Comparison of ENCODE assay signal across 36 cellular contexts in the genomic region with DNA sequence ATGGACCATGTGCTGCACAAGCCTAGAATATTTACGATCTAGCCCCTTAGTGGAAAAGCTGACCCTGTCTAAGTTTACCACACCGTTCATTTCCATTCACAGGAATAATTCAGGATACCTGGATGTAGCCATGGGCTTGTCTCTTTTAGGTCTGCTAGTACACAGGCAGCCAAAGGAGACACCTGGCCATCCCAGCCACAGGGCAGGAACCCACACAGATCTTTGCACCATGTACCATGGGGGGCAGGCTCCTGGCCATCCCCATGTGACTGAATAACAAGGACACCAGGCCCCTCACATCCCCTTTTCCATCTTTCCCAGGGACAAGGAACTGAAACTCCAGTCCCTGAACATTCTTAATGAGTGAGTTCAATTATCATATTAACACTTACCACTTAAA.
"Had no signal": no experiment of that assay in that cellular context is flagged by ENCODE, and none has a peak within 500 bp of the region (broad histone marks: within the 10 kb centered on the region; RNA-seq: fewer than 3 reads in every experiment).

No MANE protein-coding gene starts in this region.

- H3K27me3 ChIP-seq: ascending aorta, cardiac muscle cell had no signal

- H3K4me3 ChIP-seq: ascending aorta, cardiac muscle cell had no signal

- H3K36me3 Mint-ChIP-seq: activated CD4-positive, alpha-beta memory T cell treated with anti-CD3 and anti-CD28 coated beads for 36 hours; activated naive CD4-positive, alpha-beta T cell treated with anti-CD3 and anti-CD28 coated beads, Interleukin-2, amount 10 ng/mL, durations not matched to agents 7 days and 5 days; activated naive CD4-positive, alpha-beta T cell treated with anti-CD3 and anti-CD28 coated beads, Interleukin-2, amount 50 U/mL, for 24 hours; activated naive CD8-positive, alpha-beta T cell; activated naive CD8-positive, alpha-beta T cell treated with anti-CD3 and anti-CD28 coated beads, Interleukin-2, amount 10 ng/mL, durations not matched to agents 7 days and 5 days; brain had no signal

- H3K27ac Mint-ChIP-seq: activated B cell treated with CpG ODN at 0.5 μM for 24 hours; activated CD4-positive, alpha-beta memory T cell treated with anti-CD3 and anti-CD28 coated beads for 36 hours; activated CD4-positive, alpha-beta T cell treated with anti-CD3 and anti-CD28 coated beads, Interleukin-2, amount 10 ng/mL, durations not matched to agents 24 days and 14 days; activated CD8-positive, alpha-beta T cell treated with anti-CD3 and anti-CD28 coated beads for 36 hours; activated naive CD4-positive, alpha-beta T cell treated with anti-CD3 and anti-CD28 coated beads, Interleukin-2, amount 10 ng/mL, durations not matched to agents 7 days and 5 days; activated naive CD4-positive, alpha-beta T cell treated with anti-CD3 and anti-CD28 coated beads, Interleukin-2, amount 50 U/mL, for 24 hours; activated naive CD8-positive, alpha-beta T cell; activated naive CD8-positive, alpha-beta T cell treated with anti-CD3 and anti-CD28 coated beads, Interleukin-2, amount 10 ng/mL, durations not matched to agents 7 days and 5 days; activated naive CD8-positive, alpha-beta T cell treated with anti-CD3 and anti-CD28 coated beads, Interleukin-2, amount 50 U/mL, for 24 hours; activated T-helper 2 cell treated with anti-CD3 and anti-CD28 coated beads, Interferon-gamma antibody, Interleukin-2, Interleukin-4, amounts not matched to agents 10 μg/mL and 5 μg/mL and 100 μg/mL, durations not matched to agents 14 hours and 24 hours and 36 hours; T-helper 1 cell treated with Interleukin-12 subunit alpha and Interleukin-12 subunit beta and Interleukin-4 antibody, amounts not matched to agents 30 μg/mL and 1 μg/mL, for 36 hours; T-helper 2 cell treated with Interferon-gamma antibody and Interleukin-4, amounts not matched to agents 5 μg/mL and 100 μg/mL, for 36 hours had no signal

- H3K9me3 Mint-ChIP-seq: activated CD8-positive, alpha-beta T cell treated with anti-CD3 and anti-CD28 coated beads for 36 hours; activated naive CD4-positive, alpha-beta T cell treated with anti-CD3 and anti-CD28 coated beads, Interleukin-2, amount 10 ng/mL, durations not matched to agents 7 days and 5 days; activated naive CD8-positive, alpha-beta T cell treated with anti-CD3 and anti-CD28 coated beads, Interleukin-2, amount 10 ng/mL, durations not matched to agents 7 days and 5 days; activated T-helper 2 cell treated with anti-CD3 and anti-CD28 coated beads, Interferon-gamma antibody, Interleukin-2, Interleukin-4, amounts not matched to agents 10 μg/mL and 5 μg/mL and 100 μg/mL, durations not matched to agents 14 hours and 24 hours and 36 hours; T-helper 1 cell treated with Interleukin-12 subunit alpha and Interleukin-12 subunit beta and Interleukin-4 antibody, amounts not matched to agents 30 μg/mL and 1 μg/mL, for 36 hours; T-helper 2 cell treated with Interferon-gamma antibody and Interleukin-4, amounts not matched to agents 5 μg/mL and 100 μg/mL, for 36 hours had no signal

- H3K4me1 Mint-ChIP-seq: activated B cell treated with CpG ODN at 0.5 μM for 24 hours; activated CD4-positive, alpha-beta T cell treated with anti-CD3 and anti-CD28 coated beads, Interleukin-2, amount 10 ng/mL, durations not matched to agents 24 days and 14 days; activated naive CD4-positive, alpha-beta T cell treated with anti-CD3 and anti-CD28 coated beads, Interleukin-2, amount 10 ng/mL, durations not matched to agents 7 days and 5 days; activated naive CD4-positive, alpha-beta T cell treated with anti-CD3 and anti-CD28 coated beads, Interleukin-2, amount 50 U/mL, for 24 hours; activated naive CD8-positive, alpha-beta T cell treated with anti-CD3 and anti-CD28 coated beads, Interleukin-2, amount 10 ng/mL, durations not matched to agents 7 days and 5 days; activated naive CD8-positive, alpha-beta T cell treated with anti-CD3 and anti-CD28 coated beads, Interleukin-2, amount 50 U/mL, for 24 hours; central memory CD8-positive, alpha-beta T cell had no signal

- H3K36me3 ChIP-seq: ascending aorta, cardiac muscle cell had no signal

- H3K27ac ChIP-seq: ascending aorta, cardiac muscle cell, VCaP had no signal

- H3K9me3 ChIP-seq: ascending aorta had no signal

- ATAC-seq: activated CD8-positive, alpha-beta T cell treated with anti-CD3 and anti-CD28 coated beads for 36 hours; activated naive CD8-positive, alpha-beta T cell treated with anti-CD3 and anti-CD28 coated beads, Interleukin-2, amount 50 U/mL, for 24 hours had no signal

- H3K4me1 ChIP-seq: ascending aorta had no signal

- DNase-seq: activated B cell treated with CpG ODN at 0.5 μM for 24 hours; activated CD4-positive, alpha-beta memory T cell treated with anti-CD3 and anti-CD28 coated beads for 36 hours; activated CD4-positive, alpha-beta T cell treated with anti-CD3 and anti-CD28 coated beads for 4 hours; activated CD4-positive, alpha-beta T cell treated with anti-CD3 and anti-CD28 coated beads, Interleukin-2, amount 10 ng/mL, durations not matched to agents 24 days and 14 days; activated CD4-positive, alpha-beta T cell treated with anti-CD3 and anti-CD28 coated beads, Interleukin-2, amount 50 U/mL, for 1 hour; activated CD4-positive, alpha-beta T cell treated with anti-CD3 and anti-CD28 coated beads, Interleukin-2, amount 50 U/mL, for 4 hours; activated CD4-positive, CD25-positive, alpha-beta regulatory T cell treated with anti-CD3 and anti-CD28 coated beads, Interleukin-2, amount 50 U/mL, for 72 hours; activated CD8-positive, alpha-beta memory T cell treated with anti-CD3 and anti-CD28 coated beads, Interleukin-2, amount 50 U/mL, for 4 hours; activated CD8-positive, alpha-beta T cell treated with anti-CD3 and anti-CD28 coated beads for 36 hours; activated gamma-delta T cell; activated naive CD4-positive, alpha-beta T cell treated with anti-CD3 and anti-CD28 coated beads, Interleukin-2, amount 10 ng/mL, durations not matched to agents 7 days and 5 days; activated naive CD4-positive, alpha-beta T cell treated with Interleukin-2 at 50 U/mL for 16 hours; activated naive CD8-positive, alpha-beta T cell treated with anti-CD3 and anti-CD28 coated beads, Interleukin-2, amount 10 ng/mL, durations not matched to agents 7 days and 5 days; activated naive CD8-positive, alpha-beta T cell treated with anti-CD3 and anti-CD28 coated beads, Interleukin-2, amount 50 U/mL, for 24 hours; activated T-cell treated with anti-CD3 and anti-CD28 coated beads for 4 hours; activated T-cell treated with anti-CD3 and anti-CD28 coated beads, Interleukin-2, amount 50 U/mL, for 1 hour; activated T-cell treated with anti-CD3 and anti-CD28 coated beads, Interleukin-2, amount 50 U/mL, for 48 hours; amygdala; anterior cingulate cortex; caudate nucleus; cerebellar nuclear complex; SW 1271; T-helper 1 cell; T-helper 2 cell; T-helper 9 cell had no signal

- H3K4me3 Mint-ChIP-seq: activated B cell treated with CpG ODN at 0.5 μM for 24 hours; activated CD4-positive, alpha-beta memory T cell treated with anti-CD3 and anti-CD28 coated beads for 36 hours; activated CD4-positive, alpha-beta T cell treated with anti-CD3 and anti-CD28 coated beads, Interleukin-2, amount 10 ng/mL, durations not matched to agents 24 days and 14 days; activated CD8-positive, alpha-beta T cell treated with anti-CD3 and anti-CD28 coated beads for 36 hours; activated naive CD4-positive, alpha-beta T cell treated with anti-CD3 and anti-CD28 coated beads, Interleukin-2, amount 10 ng/mL, durations not matched to agents 7 days and 5 days; activated naive CD4-positive, alpha-beta T cell treated with anti-CD3 and anti-CD28 coated beads, Interleukin-2, amount 50 U/mL, for 24 hours; activated naive CD8-positive, alpha-beta T cell; activated naive CD8-positive, alpha-beta T cell treated with anti-CD3 and anti-CD28 coated beads, Interleukin-2, amount 10 ng/mL, durations not matched to agents 7 days and 5 days; activated naive CD8-positive, alpha-beta T cell treated with anti-CD3 and anti-CD28 coated beads, Interleukin-2, amount 50 U/mL, for 24 hours; brain; central memory CD8-positive, alpha-beta T cell; T-helper 1 cell treated with Interleukin-12 subunit alpha and Interleukin-12 subunit beta and Interleukin-4 antibody, amounts not matched to agents 30 μg/mL and 1 μg/mL, for 36 hours; T-helper 2 cell treated with Interferon-gamma antibody and Interleukin-4, amounts not matched to agents 5 μg/mL and 100 μg/mL, for 36 hours had no signal

- FAIRE-seq: bronchial epithelial cell had no signal

- H3K27me3 Mint-ChIP-seq: activated B cell treated with CpG ODN at 0.5 μM for 24 hours; activated CD4-positive, alpha-beta T cell treated with anti-CD3 and anti-CD28 coated beads, Interleukin-2, amount 10 ng/mL, durations not matched to agents 24 days and 14 days; activated CD8-positive, alpha-beta T cell treated with anti-CD3 and anti-CD28 coated beads for 36 hours; activated naive CD8-positive, alpha-beta T cell treated with anti-CD3 and anti-CD28 coated beads, Interleukin-2, amount 50 U/mL, for 24 hours had no signal
